Comparison of ENCODE assay signal across 9 cellular contexts in the genomic region with DNA sequence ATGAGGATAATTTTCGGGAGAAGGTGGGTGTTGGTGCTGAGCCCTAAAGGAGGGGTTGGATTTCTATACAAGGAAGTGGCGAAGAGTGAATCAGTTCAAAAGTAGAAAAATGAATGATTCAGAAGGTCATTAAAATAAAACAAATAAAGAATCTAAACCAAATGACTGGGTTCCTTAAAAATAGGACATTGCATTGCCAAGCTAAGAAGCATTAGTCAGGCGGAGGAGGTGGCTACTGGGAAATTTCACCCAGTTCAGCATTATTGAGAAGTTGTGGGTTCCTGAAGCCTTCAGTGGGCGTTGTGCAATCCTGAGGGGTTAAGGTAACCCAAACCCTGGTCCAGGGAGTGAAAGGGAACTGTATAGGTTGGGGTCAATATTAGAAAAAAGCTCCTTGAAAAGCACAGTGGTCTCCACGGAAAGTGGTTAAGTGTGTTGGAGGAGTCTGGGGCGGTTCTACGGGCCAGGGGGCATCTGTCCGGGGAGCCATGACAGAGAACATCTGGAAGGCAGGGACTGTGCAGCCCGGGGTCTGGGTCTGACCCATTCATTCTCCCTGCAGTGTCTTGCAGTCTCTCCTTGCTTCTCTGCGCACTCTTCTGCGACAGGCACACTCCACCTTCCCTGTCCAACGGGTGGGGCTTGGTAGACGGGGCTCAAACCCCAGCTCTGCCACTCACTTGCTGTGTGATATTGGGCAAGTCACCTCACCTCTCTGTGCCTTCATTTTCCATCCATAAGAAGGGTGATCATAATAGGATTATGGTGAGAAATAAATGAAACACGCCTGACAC. TPM values are rescaled to one million over a fixed set of nuclear protein-coding genes. Genes with fewer than 3 reads are reported as not detected.
DNase-seq lines count a peak whose midpoint lies in the region; ATAC-seq and TF ChIP-seq lines count a peak whose summit lies in the region.
"Had no signal": no experiment of that assay in that cellular context is flagged by ENCODE, and none has a peak within 500 bp of the region (broad histone marks: within the 10 kb centered on the region; RNA-seq: fewer than 3 reads in every experiment).

No MANE protein-coding gene starts in this region.

- H3K27ac ChIP-seq in left lung (peak overlapping the region; percentile 85 to 96), upper lobe of right lung (peak overlapping the region; percentile 77)
- H3K27ac ChIP-seq: C4-2B had no signal

- no peak for TF ChIP-seq CTCF in activated CD8-positive, alpha-beta T cell treated with anti-CD3 and anti-CD28 coated beads for 36 hours (IDR thresholded peaks at IDR 0.05)
- no peak for TF ChIP-seq CTCF in left lung (IDR thresholded peaks at IDR 0.05)
- no peak for TF ChIP-seq CTCF in upper lobe of right lung (IDR thresholded peaks at IDR 0.05)

- POLR2A ChIA-PET in activated CD8-positive, alpha-beta T cell treated with anti-CD3 and anti-CD28 coated beads for 36 hours (lab: Charles Lee) = interaction anchor here (0.8 to 2.3 kb wide), 4 partner anchors 9 to 28 kb away, joined by 3 to 6 read pairs (median 4); a partner anchor contains a TSS
- POLR2A ChIA-PET in activated CD8-positive, alpha-beta T cell treated with anti-CD3 and anti-CD28 coated beads, Interleukin-2, amount 10 ng/mL, durations not matched to agents 7 days and 5 days (lab: Charles Lee) = interaction anchor here (0.5 to 2.1 kb wide), 2 partner anchors 11 to 27 kb away, joined by 3 to 9 read pairs; a partner anchor contains a TSS
- POLR2A ChIA-PET in naive thymus-derived CD8-positive, alpha-beta T cell (lab: Charles Lee) = interaction anchor here (0.9 to 1.5 kb wide), 2 partner anchors 9 to 37 kb away, joined by 3 read pairs; no protein-coding TSS in a partner anchor

- no peaks in the 10 kb centered on the region for H3K27me3 ChIP-seq in left lung
- no peaks in the 10 kb centered on the region for H3K27me3 ChIP-seq in upper lobe of right lung

- peak; percentile 49 for ATAC-seq in activated CD8-positive, alpha-beta T cell treated with anti-CD3 and anti-CD28 coated beads for 36 hours
- no peak for ATAC-seq in activated CD8-positive, alpha-beta T cell treated with anti-CD3 and anti-CD28 coated beads, Interleukin-2, amount 10 ng/mL, durations not matched to agents 7 days and 5 days
- ATAC-seq in left lung (peak; percentile 25), upper lobe of right lung (peak; percentile 54), GM19035 (IDR thresholded peaks at IDR 0.05; ENCODE audit: unreplicated experiment) (no peak)
- ATAC-seq in naive thymus-derived CD8-positive, alpha-beta T cell = no peak

- intact Hi-C loops in activated CD8-positive, alpha-beta T cell treated with anti-CD3 and anti-CD28 coated beads for 36 hours (cut with micrococcal nuclease) = no loop called here
- intact Hi-C loops in left lung (cut with DNase I) (no loop called here), upper lobe of right lung (cut with DNase I) (no loop called here)

- H3K4me3 Mint-ChIP-seq in activated CD8-positive, alpha-beta T cell treated with anti-CD3 and anti-CD28 coated beads for 36 hours = no peak overlapping the region
- no peak overlapping the region for H3K4me3 Mint-ChIP-seq in activated CD8-positive, alpha-beta T cell treated with anti-CD3 and anti-CD28 coated beads, Interleukin-2, amount 10 ng/mL, durations not matched to agents 7 days and 5 days
- no peak overlapping the region for H3K4me3 Mint-ChIP-seq in naive thymus-derived CD8-positive, alpha-beta T cell

- no peaks in the 10 kb centered on the region for H3K9me3 Mint-ChIP-seq in activated CD8-positive, alpha-beta T cell treated with anti-CD3 and anti-CD28 coated beads for 36 hours
- H3K9me3 Mint-ChIP-seq in activated CD8-positive, alpha-beta T cell treated with anti-CD3 and anti-CD28 coated beads, Interleukin-2, amount 10 ng/mL, durations not matched to agents 7 days and 5 days (ENCODE audit: insufficient read depth) = no peaks in the 10 kb centered on the region
- no peaks in the 10 kb centered on the region for H3K9me3 Mint-ChIP-seq in naive thymus-derived CD8-positive, alpha-beta T cell

- H3K27ac Mint-ChIP-seq in activated CD8-positive, alpha-beta T cell treated with anti-CD3 and anti-CD28 coated beads for 36 hours = no peak overlapping the region
- no peak overlapping the region for H3K27ac Mint-ChIP-seq in activated CD8-positive, alpha-beta T cell treated with anti-CD3 and anti-CD28 coated beads, Interleukin-2, amount 10 ng/mL, durations not matched to agents 7 days and 5 days
- H3K27ac Mint-ChIP-seq in naive thymus-derived CD8-positive, alpha-beta T cell = peak overlapping the region in 2 of 10 donors; percentile 32 to 61

- H3K36me3 Mint-ChIP-seq in activated CD8-positive, alpha-beta T cell treated with anti-CD3 and anti-CD28 coated beads for 36 hours (ENCODE audit: low read depth) = no peaks in the 10 kb centered on the region
- no peaks in the 10 kb centered on the region for H3K36me3 Mint-ChIP-seq in activated CD8-positive, alpha-beta T cell treated with anti-CD3 and anti-CD28 coated beads, Interleukin-2, amount 10 ng/mL, durations not matched to agents 7 days and 5 days (ENCODE audit: low read depth)
- H3K36me3 Mint-ChIP-seq in naive thymus-derived CD8-positive, alpha-beta T cell = no peaks in the 10 kb centered on the region

- H3K4me1 ChIP-seq in left lung = peaks cover 47 to 95% of the 10 kb centered on the region in 2 donors
- H3K4me1 ChIP-seq in upper lobe of right lung = peaks cover 68% of the 10 kb centered on the region

- DNase-seq in activated CD8-positive, alpha-beta T cell treated with anti-CD3 and anti-CD28 coated beads for 36 hours = no peak
- DNase-seq in activated CD8-positive, alpha-beta T cell treated with anti-CD3 and anti-CD28 coated beads, Interleukin-2, amount 10 ng/mL, durations not matched to agents 7 days and 5 days = no peak
- peak; percentile 70 for DNase-seq in amniotic stem cell (lab: John Stamatoyannopoulos, UW)
- DNase-seq in left lung = peak in 1 of 2 donors; percentile 78
- DNase-seq in upper lobe of right lung = peak; percentile 56
- no peak for DNase-seq in naive thymus-derived CD8-positive, alpha-beta T cell
- no peak for DNase-seq in NCI-H187 treated with DMSO at 0.1 percent for 48 hours (lab: John Stamatoyannopoulos, UW)

- peaks cover 7% of the 10 kb centered on the region for H3K4me1 Mint-ChIP-seq in activated CD8-positive, alpha-beta T cell treated with anti-CD3 and anti-CD28 coated beads for 36 hours (ENCODE audit: low read depth)
- peaks cover 9% of the 10 kb centered on the region for H3K4me1 Mint-ChIP-seq in activated CD8-positive, alpha-beta T cell treated with anti-CD3 and anti-CD28 coated beads, Interleukin-2, amount 10 ng/mL, durations not matched to agents 7 days and 5 days (ENCODE audit: low read depth)
- H3K4me1 Mint-ChIP-seq in naive thymus-derived CD8-positive, alpha-beta T cell = peaks cover 5 to 28% (median 5%) of the 10 kb centered on the region in 4 donors

- CTCF ChIA-PET in activated CD8-positive, alpha-beta T cell treated with anti-CD3 and anti-CD28 coated beads for 36 hours (lab: Charles Lee) = interaction anchor here (0.8 to 2.3 kb wide), 6 partner anchors 11 to 134 kb away, joined by 3 to 6 read pairs (median 4); a partner anchor contains a TSS
- CTCF ChIA-PET in activated CD8-positive, alpha-beta T cell treated with anti-CD3 and anti-CD28 coated beads, Interleukin-2, amount 10 ng/mL, durations not matched to agents 7 days and 5 days (lab: Charles Lee) = interaction anchor here (0.9 to 1.6 kb wide), 6 partner anchors 10 to 1119 kb away, joined by 3 to 6 read pairs (median 5); no protein-coding TSS in a partner anchor

- H3K9me3 ChIP-seq in left lung (no peaks in the 10 kb centered on the region), upper lobe of right lung (no peaks in the 10 kb centered on the region)

- no peak overlapping the region for H3K4me3 ChIP-seq in left lung
- H3K4me3 ChIP-seq in upper lobe of right lung = no peak overlapping the region

- no peaks in the 10 kb centered on the region for H3K36me3 ChIP-seq in left lung
- H3K36me3 ChIP-seq in upper lobe of right lung = no peaks in the 10 kb centered on the region

- no peaks in the 10 kb centered on the region for H3K27me3 Mint-ChIP-seq in activated CD8-positive, alpha-beta T cell treated with anti-CD3 and anti-CD28 coated beads for 36 hours
- no peaks in the 10 kb centered on the region for H3K27me3 Mint-ChIP-seq in activated CD8-positive, alpha-beta T cell treated with anti-CD3 and anti-CD28 coated beads, Interleukin-2, amount 10 ng/mL, durations not matched to agents 7 days and 5 days (ENCODE audit: low read depth)
- H3K27me3 Mint-ChIP-seq in naive thymus-derived CD8-positive, alpha-beta T cell = no peaks in the 10 kb centered on the region

RNA-seq across cellular contexts. Expression of a gene that starts 27.6 kb away (rescaled TPM):
- 10 to 100 TPM; 16.6 to 17.9 TPM for total RNA-seq in activated CD8-positive, alpha-beta T cell treated with anti-CD3 and anti-CD28 coated beads for 36 hours
- total RNA-seq in activated CD8-positive, alpha-beta T cell treated with anti-CD3 and anti-CD28 coated beads, Interleukin-2, amount 10 ng/mL, durations not matched to agents 7 days and 5 days = 10 to 100 TPM; 55.6 to 56.6 TPM
- total RNA-seq in left lung (100 to 1,000 TPM; 203 to 239 TPM), upper lobe of right lung (382 TPM)
- 10 to 100 TPM; 23.5 to 24.1 TPM for total RNA-seq in naive thymus-derived CD8-positive, alpha-beta T cell
- polyA plus RNA-seq in naive thymus-derived CD8-positive, alpha-beta T cell = 100 to 1,000 TPM; 102 to 660 (median 258) TPM

RNA-seq across cellular contexts. Expression of a gene that starts 35.4 kb away (rescaled TPM):
- 10 to 100 TPM; 56.1 to 57.0 TPM for total RNA-seq in activated CD8-positive, alpha-beta T cell treated with anti-CD3 and anti-CD28 coated beads for 36 hours
- total RNA-seq in activated CD8-positive, alpha-beta T cell treated with anti-CD3 and anti-CD28 coated beads, Interleukin-2, amount 10 ng/mL, durations not matched to agents 7 days and 5 days = 10 to 100 TPM; 50.4 to 52.7 TPM
- total RNA-seq in left lung (100 to 1,000 TPM; 165 to 229 TPM), upper lobe of right lung (186 TPM)
- 10 to 100 TPM; 68.0 to 74.4 TPM for total RNA-seq in naive thymus-derived CD8-positive, alpha-beta T cell
- 10 to 100 TPM; 18.4 to 23.8 (median 21.5) TPM for polyA plus RNA-seq in naive thymus-derived CD8-positive, alpha-beta T cell

Comparison
In these comparisons a context has a peak if more than half of its experiments do, and no peak if none do; other contexts are left out.
1. ATAC-seq: peak in activated CD8-positive, alpha-beta T cell treated with anti-CD3 and anti-CD28 coated beads for 36 hours (single experiment), left lung (single experiment) and upper lobe of right lung (single experiment); none in activated CD8-positive, alpha-beta T cell treated with anti-CD3 and anti-CD28 coated beads, Interleukin-2, amount 10 ng/mL, durations not matched to agents 7 days and 5 days (single experiment), naive thymus-derived CD8-positive, alpha-beta T cell (0 of 2) and GM19035 (single experiment).
2. DNase-seq: peak in amniotic stem cell (single experiment) and upper lobe of right lung (single experiment); none in activated CD8-positive, alpha-beta T cell treated with anti-CD3 and anti-CD28 coated beads for 36 hours (single experiment), activated CD8-positive, alpha-beta T cell treated with anti-CD3 and anti-CD28 coated beads, Interleukin-2, amount 10 ng/mL, durations not matched to agents 7 days and 5 days (single experiment), naive thymus-derived CD8-positive, alpha-beta T cell (0 of 10) and NCI-H187 treated with DMSO at 0.1 percent for 48 hours (single experiment).